In the genomic region with DNA sequence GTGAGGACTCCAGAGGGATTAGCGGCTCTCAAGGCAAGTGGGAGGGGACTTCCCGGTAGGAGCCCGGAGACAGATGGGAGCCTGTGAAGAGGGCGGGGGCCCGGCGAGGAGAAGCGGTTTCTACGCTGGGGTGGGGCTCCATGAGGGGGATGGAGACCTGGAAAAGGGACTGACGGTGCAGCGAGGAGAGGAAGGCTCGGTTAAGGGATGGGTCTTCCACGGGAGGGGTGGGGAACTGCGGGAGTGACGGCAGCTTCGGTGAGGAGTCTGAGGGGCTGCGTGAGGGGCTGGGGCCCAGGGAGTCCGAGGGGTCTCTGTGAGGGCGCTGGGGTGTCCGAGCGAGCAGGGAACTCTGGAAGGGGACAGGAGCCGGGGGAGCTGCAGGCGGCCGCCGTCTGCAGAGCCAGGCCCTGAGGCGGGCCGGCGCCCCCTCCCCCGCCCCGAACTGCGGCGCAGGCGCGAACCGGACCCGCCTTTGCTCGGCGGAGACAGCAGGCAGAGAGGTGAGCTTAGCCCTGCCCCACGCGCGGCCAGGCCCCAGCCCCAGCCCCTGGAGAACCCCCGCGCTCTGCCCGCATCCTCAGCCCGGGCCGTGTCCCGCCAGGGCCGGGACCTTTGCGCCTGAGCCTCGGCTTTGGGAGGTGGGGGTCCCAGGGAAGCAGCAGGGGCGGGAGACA, we compare ENCODE assay signal across 8 cellular contexts. TPM values are rescaled to one million over a fixed set of nuclear protein-coding genes. Genes with fewer than 3 reads are reported as not detected.
DNase-seq lines count a peak whose midpoint lies in the region; ATAC-seq and TF ChIP-seq lines count a peak whose summit lies in the region.

Gene NRSN2 (plus strand): TSS at position 472 of the 677 bp plus-strand sequence. CDS start 2,533 bp downstream, outside the sequence.

- peak; percentile 51 to 52 for ATAC-seq in naive B cell (ENCODE audit: low read depth in 2 of 2)
- no peak for ATAC-seq in GM18861 (IDR thresholded peaks at IDR 0.05; ENCODE audit: unreplicated experiment)

- intact Hi-C loops in activated T-helper 1 cell treated with anti-CD3 and anti-CD28 coated beads, Interleukin-12 subunit alpha, Interleukin-12 subunit beta, Interleukin-2, Interleukin-4 antibody, amounts not matched to agents 30 ng/mL and 10 ng/mL and 1 ng/mL, durations not matched to agents 14 hours and 24 hours and 36 hours (cut with micrococcal nuclease), result loop anchor here (2.0 kb wide), 1 partner anchor 196 kb away; the partner anchor contains the start of gene CSNK2A1
- intact Hi-C loops in uterus (cut with DNase I; ENCODE audit: low total_unique reads), result no loop called here

- H3K4me1 ChIP-seq in uterus, result peaks cover 0 to 4% of the 10 kb centered on the region in 2 donors

- H3K4me3 ChIP-seq in fibroblast of pulmonary artery (replicated peaks; ENCODE audit: low read depth, low read length), result peak within 1 kb of the TSS; percentile 80
- peak within 1 kb of the TSS; percentile 77 to 83 for H3K4me3 ChIP-seq in uterus

- DNase-seq in EH (ENCODE audit: low read depth), result peak; percentile 77
- DNase-seq in HCEC 1CT, result peak; percentile 68
- DNase-seq in NCI-H2171 treated with DMSO at 0.1 percent for 48 hours (lab: John Stamatoyannopoulos, UW), result peak; percentile 88
- DNase-seq in activated T-helper 1 cell treated with anti-CD3 and anti-CD28 coated beads, Interleukin-12 subunit alpha, Interleukin-12 subunit beta, Interleukin-2, Interleukin-4 antibody, amounts not matched to agents 30 ng/mL and 10 ng/mL and 1 ng/mL, durations not matched to agents 14 hours and 24 hours and 36 hours (ENCODE audit: low spot score), result no peak
- DNase-seq in fibroblast of pulmonary artery (ENCODE audit: low read depth), result peak; percentile 66
- DNase-seq in naive B cell, result peak; percentile 41
- peak; percentile 59 to 71 for DNase-seq in uterus

- peaks cover 20% of the 10 kb centered on the region for H3K4me1 Mint-ChIP-seq in activated T-helper 1 cell treated with anti-CD3 and anti-CD28 coated beads, Interleukin-12 subunit alpha, Interleukin-12 subunit beta, Interleukin-2, Interleukin-4 antibody, amounts not matched to agents 30 ng/mL and 10 ng/mL and 1 ng/mL, durations not matched to agents 14 hours and 24 hours and 36 hours (ENCODE audit: low read depth)
- peaks cover 16 to 25% (median 18%) of the 10 kb centered on the region in 3 donors for H3K4me1 Mint-ChIP-seq in naive B cell

- no peaks in the 10 kb centered on the region for H3K9me3 ChIP-seq in uterus

- no peaks in the 10 kb centered on the region for H3K27me3 ChIP-seq in uterus

- no peaks in the 10 kb centered on the region for H3K36me3 ChIP-seq in uterus

- peaks cover 5% of the 10 kb centered on the region for H3K9me3 Mint-ChIP-seq in activated T-helper 1 cell treated with anti-CD3 and anti-CD28 coated beads, Interleukin-12 subunit alpha, Interleukin-12 subunit beta, Interleukin-2, Interleukin-4 antibody, amounts not matched to agents 30 ng/mL and 10 ng/mL and 1 ng/mL, durations not matched to agents 14 hours and 24 hours and 36 hours
- H3K9me3 Mint-ChIP-seq in naive B cell, result no peaks in the 10 kb centered on the region

- TF ChIP-seq POLR2A in uterus (IDR thresholded peaks at IDR 0.05), result peak in 1 of 2 donors; percentile 53

- no peak for TF ChIP-seq CTCF in fibroblast of pulmonary artery (IDR thresholded peaks at IDR 0.05; ENCODE audit: low read length, missing control alignments)
- TF ChIP-seq CTCF in uterus (IDR thresholded peaks at IDR 0.05), result no peak

- peak within 1 kb of the TSS; percentile 84 to 97 for H3K27ac ChIP-seq in uterus

- H3K4me3 Mint-ChIP-seq in activated T-helper 1 cell treated with anti-CD3 and anti-CD28 coated beads, Interleukin-12 subunit alpha, Interleukin-12 subunit beta, Interleukin-2, Interleukin-4 antibody, amounts not matched to agents 30 ng/mL and 10 ng/mL and 1 ng/mL, durations not matched to agents 14 hours and 24 hours and 36 hours, result peak within 1 kb of the TSS; percentile 92
- H3K4me3 Mint-ChIP-seq in naive B cell, result peak within 1 kb of the TSS; percentile 87 to 98 (median 94)

- H3K27ac Mint-ChIP-seq in activated T-helper 1 cell treated with anti-CD3 and anti-CD28 coated beads, Interleukin-12 subunit alpha, Interleukin-12 subunit beta, Interleukin-2, Interleukin-4 antibody, amounts not matched to agents 30 ng/mL and 10 ng/mL and 1 ng/mL, durations not matched to agents 14 hours and 24 hours and 36 hours, result peak within 1 kb of the TSS; percentile 43
- peak within 1 kb of the TSS; percentile 63 to 90 (median 83) for H3K27ac Mint-ChIP-seq in naive B cell

- H3K36me3 Mint-ChIP-seq in activated T-helper 1 cell treated with anti-CD3 and anti-CD28 coated beads, Interleukin-12 subunit alpha, Interleukin-12 subunit beta, Interleukin-2, Interleukin-4 antibody, amounts not matched to agents 30 ng/mL and 10 ng/mL and 1 ng/mL, durations not matched to agents 14 hours and 24 hours and 36 hours (ENCODE audit: low read depth), result peaks cover 2% of the 10 kb centered on the region
- no peaks in the 10 kb centered on the region for H3K36me3 Mint-ChIP-seq in naive B cell

- peaks cover 4% of the 10 kb centered on the region for H3K27me3 Mint-ChIP-seq in activated T-helper 1 cell treated with anti-CD3 and anti-CD28 coated beads, Interleukin-12 subunit alpha, Interleukin-12 subunit beta, Interleukin-2, Interleukin-4 antibody, amounts not matched to agents 30 ng/mL and 10 ng/mL and 1 ng/mL, durations not matched to agents 14 hours and 24 hours and 36 hours (ENCODE audit: insufficient read depth)
- no peaks in the 10 kb centered on the region for H3K27me3 Mint-ChIP-seq in naive B cell

RNA-seq across cellular contexts. Expression of gene NRSN2, which starts in this region (rescaled TPM):
- total RNA-seq in activated T-helper 1 cell treated with anti-CD3 and anti-CD28 coated beads, Interleukin-12 subunit alpha, Interleukin-12 subunit beta, Interleukin-2, Interleukin-4 antibody, amounts not matched to agents 30 ng/mL and 10 ng/mL and 1 ng/mL, durations not matched to agents 14 hours and 24 hours and 36 hours, result 5.1 and 6.5 TPM in 2 replicates
- polyA plus RNA-seq in naive B cell (ENCODE audit: low read depth in 6 of 6), result 1 to 10 TPM; 4.7 to 9.8 (median 8.2) TPM
- 10 to 100 TPM; 10.2 to 65.6 (median 28.7) TPM for total RNA-seq in uterus
